Comparison of ENCODE assay signal across 30 cellular contexts in the genomic region with DNA sequence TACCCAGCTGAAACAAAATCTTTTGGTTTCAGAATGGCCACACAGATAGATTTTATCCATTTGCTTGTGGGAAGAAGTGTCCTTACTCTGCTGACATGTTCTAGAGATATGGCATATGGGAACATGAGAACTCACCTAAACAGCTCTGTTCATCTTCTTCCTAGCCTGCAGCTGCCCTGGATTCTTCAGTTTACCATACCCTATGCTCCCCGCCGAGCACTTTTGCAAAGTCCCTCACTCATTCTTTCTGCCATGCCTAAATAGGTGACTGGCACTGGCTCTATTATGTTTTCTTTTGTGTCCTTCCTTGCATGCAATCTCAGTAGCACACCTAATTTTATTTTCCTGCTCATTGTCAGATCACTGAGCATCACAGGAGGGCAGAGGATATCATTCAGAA.
"Had no signal": no experiment of that assay in that cellular context is flagged by ENCODE, and none has a peak within 500 bp of the region (broad histone marks: within the 10 kb centered on the region; RNA-seq: fewer than 3 reads in every experiment).

No MANE protein-coding gene starts in this region.

- H3K27ac ChIP-seq: foreskin keratinocyte, heart left ventricle, left lung, lower lobe of right lung, right atrium auricular region, suprapubic skin, tibial artery, upper lobe of right lung, WERI-Rb-1 had no signal

- H3K9me3 ChIP-seq: heart left ventricle, left lung, lower lobe of right lung, right atrium auricular region, suprapubic skin, tibial artery, upper lobe of right lung had no signal

- H3K4me1 ChIP-seq: foreskin keratinocyte, heart left ventricle, left lung, lower lobe of right lung, right atrium auricular region, suprapubic skin, tibial artery, upper lobe of right lung had no signal

- H3K27me3 Mint-ChIP-seq: activated CD4-positive, alpha-beta memory T cell treated with anti-CD3 and anti-CD28 coated beads for 36 hours; activated CD4-positive, alpha-beta T cell treated with anti-CD3 and anti-CD28 coated beads, Interleukin-2, amount 10 ng/mL, durations not matched to agents 24 days and 14 days; activated T-helper 17 cell treated with anti-CD3 and anti-CD28 coated beads, Interleukin-2, amount 50 U/mL, for 72 hours; effector memory CD8-positive, alpha-beta T cell had no signal

- H3K36me3 Mint-ChIP-seq: activated CD4-positive, alpha-beta memory T cell treated with anti-CD3 and anti-CD28 coated beads for 36 hours had no signal

- H3K36me3 ChIP-seq: heart left ventricle, left lung, lower lobe of right lung, right atrium auricular region, suprapubic skin, tibial artery, upper lobe of right lung, WERI-Rb-1 had no signal

- H3K27me3 ChIP-seq: foreskin keratinocyte, heart left ventricle, left lung, right atrium auricular region, suprapubic skin, tibial artery, upper lobe of right lung had no signal

- H3K4me1 Mint-ChIP-seq: activated CD4-positive, alpha-beta T cell treated with anti-CD3 and anti-CD28 coated beads, Interleukin-2, amount 10 ng/mL, durations not matched to agents 24 days and 14 days; activated T-helper 17 cell treated with anti-CD3 and anti-CD28 coated beads, Interleukin-2, amount 50 U/mL, for 72 hours had no signal

- H3K9me3 Mint-ChIP-seq: activated CD4-positive, alpha-beta memory T cell treated with anti-CD3 and anti-CD28 coated beads for 36 hours; activated CD4-positive, alpha-beta T cell treated with anti-CD3 and anti-CD28 coated beads, Interleukin-2, amount 10 ng/mL, durations not matched to agents 24 days and 14 days; activated T-helper 17 cell treated with anti-CD3 and anti-CD28 coated beads, Interleukin-2, amount 50 U/mL, for 72 hours; effector memory CD8-positive, alpha-beta T cell; T-helper 1 cell treated with Interleukin-12 subunit alpha and Interleukin-12 subunit beta and Interleukin-4 antibody, amounts not matched to agents 30 μg/mL and 1 μg/mL, for 36 hours had no signal

- H3K27ac Mint-ChIP-seq: activated CD4-positive, alpha-beta memory T cell treated with anti-CD3 and anti-CD28 coated beads for 36 hours; activated CD4-positive, alpha-beta T cell treated with anti-CD3 and anti-CD28 coated beads, Interleukin-2, amount 10 ng/mL, durations not matched to agents 24 days and 14 days; activated T-helper 17 cell treated with anti-CD3 and anti-CD28 coated beads, Interleukin-2, amount 50 U/mL, for 72 hours; effector memory CD8-positive, alpha-beta T cell; T-helper 1 cell treated with Interleukin-12 subunit alpha and Interleukin-12 subunit beta and Interleukin-4 antibody, amounts not matched to agents 30 μg/mL and 1 μg/mL, for 36 hours had no signal

- H3K4me3 ChIP-seq: heart left ventricle, left lung, lower lobe of right lung, right atrium auricular region, suprapubic skin, tibial artery, upper lobe of right lung had no signal

- DNase-seq: activated CD4-positive, alpha-beta memory T cell treated with anti-CD3 and anti-CD28 coated beads for 36 hours; activated CD4-positive, alpha-beta T cell treated with anti-CD3 and anti-CD28 coated beads, Interleukin-2, amount 10 ng/mL, durations not matched to agents 24 days and 14 days; activated CD4-positive, CD25-positive, alpha-beta regulatory T cell treated with anti-CD3 and anti-CD28 coated beads, Interleukin-2, amount 50 U/mL, for 72 hours; activated CD8-positive, alpha-beta memory T cell treated with anti-CD3 and anti-CD28 coated beads, Interleukin-2, amount 50 U/mL, for 4 hours; activated gamma-delta T cell treated with Interleukin-2 at 50 U/mL for 16 hours; activated naive CD4-positive, alpha-beta T cell treated with anti-CD3 and anti-CD28 coated beads, Interleukin-2, amount 50 U/mL, for 16 hours; activated T-cell treated with anti-CD3 and anti-CD28 coated beads, Interleukin-2, amount 50 U/mL, for 1 hour; amniotic stem cell; caudate nucleus; cortex of kidney; effector memory CD8-positive, alpha-beta T cell; foreskin keratinocyte; heart left ventricle; hypothalamus; left lung; lower lobe of right lung; nucleus accumbens; stimulated activated CD4-positive, alpha-beta T cell treated with anti-CD3 and anti-CD28 coated beads, Interleukin-15, amount 100 ng/mL, for 24 hours; stimulated activated CD4-positive, alpha-beta T cell treated with anti-CD3 and anti-CD28 coated beads, Interleukin-2, amount 100 ng/mL, for 24 hours; stimulated activated naive CD4-positive, alpha-beta T cell; SW 1271; T-helper 9 cell; tibial artery; upper lobe of right lung; WERI-Rb-1 had no signal

- ATAC-seq: activated T-helper 17 cell treated with anti-CD3 and anti-CD28 coated beads, Interleukin-2, amount 50 U/mL, for 72 hours; effector memory CD8-positive, alpha-beta T cell; esophagus mucosa; foreskin keratinocyte; heart left ventricle; left lung; lower lobe of right lung; upper lobe of right lung had no signal

- H3K4me3 Mint-ChIP-seq: activated CD4-positive, alpha-beta memory T cell treated with anti-CD3 and anti-CD28 coated beads for 36 hours; activated CD4-positive, alpha-beta T cell treated with anti-CD3 and anti-CD28 coated beads, Interleukin-2, amount 10 ng/mL, durations not matched to agents 24 days and 14 days; activated T-helper 17 cell treated with anti-CD3 and anti-CD28 coated beads, Interleukin-2, amount 50 U/mL, for 72 hours; effector memory CD8-positive, alpha-beta T cell; T-helper 1 cell treated with Interleukin-12 subunit alpha and Interleukin-12 subunit beta and Interleukin-4 antibody, amounts not matched to agents 30 μg/mL and 1 μg/mL, for 36 hours had no signal
